Comparison of ENCODE assay signal across 28 cellular contexts in genomic region chr1:228783415-228784045, GRCh38. TPM values are rescaled to one million over a fixed set of nuclear protein-coding genes. Genes with fewer than 3 reads are reported as not detected.
A peak's percentile ranks its signal among the peaks of the same experiment; 100 is the strongest.
DNase-seq lines count a peak whose midpoint lies in the region; ATAC-seq, FAIRE-seq and TF ChIP-seq lines count a peak whose summit lies in the region.
"Had no signal": no experiment of that assay in that cellular context is flagged by ENCODE, and none has a peak within 500 bp of the region (broad histone marks: within the 10 kb centered on the region; RNA-seq: fewer than 3 reads in every experiment).

No MANE protein-coding gene starts in this region.

- peaks cover 40% of the 10 kb centered on the region for H3K4me1 Mint-ChIP-seq in type B pancreatic cell (ENCODE audit: unreplicated experiment)
- H3K4me1 Mint-ChIP-seq: IgD-negative memory B cell, immature natural killer cell had no signal

- no peak overlapping the region for H3K4me3 Mint-ChIP-seq in type B pancreatic cell
- H3K4me3 Mint-ChIP-seq: activated CD4-positive, alpha-beta memory T cell treated with anti-CD3 and anti-CD28 coated beads for 36 hours; activated T-cell treated with anti-CD3 and anti-CD28 coated beads, Interleukin-2, amount 50 U/mL, for 72 hours; brain; IgD-negative memory B cell; immature natural killer cell; T-helper 2 cell treated with Interferon-gamma antibody and Interleukin-4, amounts not matched to agents 5 μg/mL and 100 μg/mL, for 36 hours had no signal

- peak overlapping the region; percentile 82 for H3K27ac ChIP-seq in colonic mucosa
- H3K27ac ChIP-seq in right lobe of liver = no peak overlapping the region
- H3K27ac ChIP-seq: dorsolateral prefrontal cortex, gastroesophageal sphincter, right atrium auricular region had no signal

- TF ChIP-seq POLR2A in right lobe of liver (IDR thresholded peaks at IDR 0.05) (no peak), GM12892 (IDR thresholded peaks at IDR 0.05; ENCODE audit: low read depth, low read length) (no peak)

- peak overlapping the region; percentile 22 for H3K27ac Mint-ChIP-seq in type B pancreatic cell
- H3K27ac Mint-ChIP-seq: activated CD4-positive, alpha-beta memory T cell treated with anti-CD3 and anti-CD28 coated beads for 36 hours; activated T-cell treated with anti-CD3 and anti-CD28 coated beads, Interleukin-2, amount 50 U/mL, for 72 hours; IgD-negative memory B cell; immature natural killer cell; T-helper 2 cell treated with Interferon-gamma antibody and Interleukin-4, amounts not matched to agents 5 μg/mL and 100 μg/mL, for 36 hours had no signal

- no peaks in the 10 kb centered on the region for H3K27me3 Mint-ChIP-seq in type B pancreatic cell
- H3K27me3 Mint-ChIP-seq: activated CD4-positive, alpha-beta memory T cell treated with anti-CD3 and anti-CD28 coated beads for 36 hours had no signal

- peak; percentile 25 to 48 (median 38) for ATAC-seq in right lobe of liver
- ATAC-seq in GM18517 (IDR thresholded peaks at IDR 0.05; ENCODE audit: unreplicated experiment) = no peak
- ATAC-seq: activated T-cell treated with anti-CD3 and anti-CD28 coated beads, Interleukin-2, amount 50 U/mL, for 72 hours; stimulated activated naive CD8-positive, alpha-beta T cell treated with anti-CD3 and anti-CD28 coated beads, Interleukin-15, Interleukin-2, amounts not matched to agents 100 U/mL and 50 U/mL, for 24 hours had no signal

- 67% methylated on average over 3 of the region's 11 CpGs for WGBS in right lobe of liver (ENCODE audit: insufficient coverage, low coverage, low lambda C conversion rate, missing lambda C conversion rate)

- intact Hi-C loops in colonic mucosa (cut with DNase I) (no loop called here), right lobe of liver (cut with DNase I) (no loop called here)

- H3K4me3 ChIP-seq in colonic mucosa (no peak overlapping the region), right lobe of liver (no peak overlapping the region)
- H3K4me3 ChIP-seq: dorsolateral prefrontal cortex, gastroesophageal sphincter, HAP-1, right atrium auricular region had no signal

- no peak for TF ChIP-seq CTCF in colonic mucosa (IDR thresholded peaks at IDR 0.05)
- TF ChIP-seq CTCF in right lobe of liver (IDR thresholded peaks at IDR 0.05) = no peak
- no peak for TF ChIP-seq CTCF in type B pancreatic cell (conservative IDR thresholded peaks at IDR 0.05)

- H3K27me3 ChIP-seq in colonic mucosa = no peaks in the 10 kb centered on the region
- H3K27me3 ChIP-seq in right lobe of liver = no peaks in the 10 kb centered on the region
- H3K27me3 ChIP-seq: dorsolateral prefrontal cortex, gastroesophageal sphincter, right atrium auricular region had no signal

- H3K9me3 ChIP-seq in colonic mucosa = no peaks in the 10 kb centered on the region
- no peaks in the 10 kb centered on the region for H3K9me3 ChIP-seq in right lobe of liver
- H3K9me3 ChIP-seq: gastroesophageal sphincter, HAP-1, right atrium auricular region had no signal

- DNase-seq in NCI-H2227 (lab: John Stamatoyannopoulos, UW; ENCODE audit: unreplicated experiment) (peak; percentile 61), colonic mucosa (no peak), right lobe of liver (no peak), type B pancreatic cell (ENCODE audit: extremely low spot score, unreplicated experiment) (no peak), ACHN (no peak), GM12892 (ENCODE audit: insufficient read length) (no peak)
- DNase-seq: activated CD4-positive, alpha-beta memory T cell treated with anti-CD3 and anti-CD28 coated beads for 36 hours; activated CD4-positive, alpha-beta T cell treated with anti-CD3 and anti-CD28 coated beads for 1 hour; activated naive CD4-positive, alpha-beta T cell; activated T-cell treated with anti-CD3 and anti-CD28 coated beads, Interleukin-2, amount 50 U/mL, for 72 hours; C1 segment of cervical spinal cord; COR-L47; dorsolateral prefrontal cortex; immature natural killer cell; NCI-H1694; NCI-H748 treated with DMSO at 0.1 percent for 48 hours; posterior cingulate gyrus; SHP77; stimulated activated CD4-positive, alpha-beta T cell treated with anti-CD3 and anti-CD28 coated beads, Interleukin-1b, Interleukin-23, amount 100 ng/mL, for 48 hours; stimulated activated naive CD8-positive, alpha-beta T cell treated with anti-CD3 and anti-CD28 coated beads, Interleukin-15, Interleukin-2, amounts not matched to agents 100 U/mL and 50 U/mL, for 24 hours had no signal

- no peaks in the 10 kb centered on the region for H3K36me3 Mint-ChIP-seq in type B pancreatic cell
- H3K36me3 Mint-ChIP-seq: activated CD4-positive, alpha-beta memory T cell treated with anti-CD3 and anti-CD28 coated beads for 36 hours; brain; IgD-negative memory B cell; immature natural killer cell had no signal

- H3K9ac ChIP-seq in colonic mucosa (ENCODE audit: low read depth in 2 of 2, low read length in 2 of 2) = peak overlapping the region in 1 of 2 donors; percentile 7

- peaks cover 7% of the 10 kb centered on the region for H3K9me3 Mint-ChIP-seq in type B pancreatic cell
- H3K9me3 Mint-ChIP-seq: activated CD4-positive, alpha-beta memory T cell treated with anti-CD3 and anti-CD28 coated beads for 36 hours; brain; immature natural killer cell; T-helper 2 cell treated with Interferon-gamma antibody and Interleukin-4, amounts not matched to agents 5 μg/mL and 100 μg/mL, for 36 hours had no signal

- no peak for FAIRE-seq in GM12892 (lab: Jason Lieb, UNC)
- FAIRE-seq: G401.6 had no signal

- H3K36me3 ChIP-seq in colonic mucosa (no peaks in the 10 kb centered on the region), right lobe of liver (no peaks in the 10 kb centered on the region)
- H3K36me3 ChIP-seq: gastroesophageal sphincter, HAP-1, right atrium auricular region had no signal

- H3K4me1 ChIP-seq in colonic mucosa (peaks cover 14% of the 10 kb centered on the region), right lobe of liver (peaks cover 0 to 9% (median 0%) of the 10 kb centered on the region in 4 donors)
- H3K4me1 ChIP-seq: gastroesophageal sphincter, HAP-1, right atrium auricular region had no signal

- in situ Hi-C loops in ACHN (cut with HindIII; ENCODE audit: low pct_ligation_motif_present, low pct_unique_long_range_greater_than_20kb, low sequenced_read_pairs) = no loop called here

RNA-seq across cellular contexts. Expression of gene RHOU, which starts 48.3 kb away (rescaled TPM):
- total RNA-seq in colonic mucosa = 10 to 100 TPM; 13.3 to 24.3 TPM
- 10 to 100 TPM; 16.6 to 22.2 (median 19.6) TPM for total RNA-seq in right lobe of liver
- total RNA-seq in type B pancreatic cell (ENCODE audit: low replicate concordance) = 81.1 and 121 TPM in 2 replicates
- polyA plus RNA-seq in GM12892 (2012; ENCODE audit: missing spikeins) = 0.06 TPM
- polyA plus RNA-seq: IgD-negative memory B cell had no signal
